ENCODE assay signal across 8 cellular contexts in genomic region chr18:74148543-74149070, GRCh38. TPM values are rescaled to one million over a fixed set of nuclear protein-coding genes. Genes with fewer than 3 reads are reported as not detected.
DNase-seq lines count a peak whose midpoint lies in the region; ATAC-seq and TF ChIP-seq lines count a peak whose summit lies in the region.

No MANE protein-coding gene starts in this region.

- peaks cover 7% of the 10 kb centered on the region; the same call in 1 of the 2 replicates for H3K27me3 ChIP-seq in HUES64 (ENCODE audit: insufficient read depth, low read length)

- H3K27me3 Mint-ChIP-seq in natural killer cell treated with Interleukin-12 subunit alpha and Interleukin-12 subunit beta and Interleukin-15 and Interleukin-18, amount 100 ng/mL, for 72 hours = peaks cover 3 to 5% of the 10 kb centered on the region in 2 donors

- WGBS in HUES64 = under 1% methylated on average over 25 of the region's 25 CpGs

- H3K36me3 Mint-ChIP-seq in natural killer cell treated with Interleukin-12 subunit alpha and Interleukin-12 subunit beta and Interleukin-15 and Interleukin-18, amount 100 ng/mL, for 72 hours = peaks cover 8% of the 10 kb centered on the region

- peak overlapping the region; percentile 98 to 100 for H3K27ac Mint-ChIP-seq in natural killer cell treated with Interleukin-12 subunit alpha and Interleukin-12 subunit beta and Interleukin-15 and Interleukin-18, amount 100 ng/mL, for 72 hours

- H3K4me3 ChIP-seq in AG04449 (ENCODE audit: low read depth, low read length) (peak overlapping the region; percentile 98), HUES64 (ENCODE audit: low read length) (peak overlapping the region; percentile 78), choroid plexus epithelial cell (ENCODE audit: low read depth, low read length) (peak overlapping the region; percentile 86)

- peaks cover 9% of the 10 kb centered on the region; the same call in 1 of the 2 replicates for H3K4me1 ChIP-seq in HUES64 (ENCODE audit: insufficient read depth, low read length)

- H3K9me3 Mint-ChIP-seq in natural killer cell treated with Interleukin-12 subunit alpha and Interleukin-12 subunit beta and Interleukin-15 and Interleukin-18, amount 100 ng/mL, for 72 hours = no peaks in the 10 kb centered on the region

- H3K9ac ChIP-seq in HUES64 (ENCODE audit: low read depth, low read length) = peak overlapping the region; percentile 84

- ATAC-seq in GM19397 (IDR thresholded peaks at IDR 0.05; ENCODE audit: unreplicated experiment) = peak; percentile 8
- no peak for ATAC-seq in natural killer cell treated with Interleukin-12 subunit alpha and Interleukin-12 subunit beta and Interleukin-15 and Interleukin-18, amount 100 ng/mL, for 72 hours

- peaks cover 29 to 46% of the 10 kb centered on the region in 2 donors for H3K4me1 Mint-ChIP-seq in natural killer cell treated with Interleukin-12 subunit alpha and Interleukin-12 subunit beta and Interleukin-15 and Interleukin-18, amount 100 ng/mL, for 72 hours (ENCODE audit: low read depth in 2 of 2)

- H3K27ac ChIP-seq in HUES64 (ENCODE audit: low read depth, low read length) = peak overlapping the region; percentile 14; the same call in 1 of the 2 replicates

- POLR2A ChIA-PET in AG04449 (lab: Yijun Ruan, JAX) = no interaction called here

- CTCF ChIA-PET in AG04449 (lab: Yijun Ruan, JAX) = no interaction called here

- H3K36me3 ChIP-seq in HUES64 (ENCODE audit: insufficient read depth, low read length) = peaks cover 11% of the 10 kb centered on the region

- DNase-seq in AG04449 (ENCODE audit: low read depth, low spot score) (no peak), choroid plexus epithelial cell (ENCODE audit: low read depth) (no peak), NCI-H1436 (lab: John Stamatoyannopoulos, UW) (no peak), NCI-H510A (lab: John Stamatoyannopoulos, UW) (no peak), mucosa of gallbladder (ENCODE audit: low spot score) (no peak)
- no peak for DNase-seq in natural killer cell treated with Interleukin-12 subunit alpha and Interleukin-12 subunit beta and Interleukin-15 and Interleukin-18, amount 100 ng/mL, for 72 hours (ENCODE audit: low spot score)

- H3K4me3 Mint-ChIP-seq in natural killer cell treated with Interleukin-12 subunit alpha and Interleukin-12 subunit beta and Interleukin-15 and Interleukin-18, amount 100 ng/mL, for 72 hours = peak overlapping the region; percentile 97

- H3K9me3 ChIP-seq in HUES64 (ENCODE audit: insufficient read depth, low read depth, low read length) = no peaks in the 10 kb centered on the region

- TF ChIP-seq CTCF in AG04449 (IDR thresholded peaks at IDR 0.05; ENCODE audit: insufficient read depth, low read length, missing control alignments) = no peak
- no peak for TF ChIP-seq CTCF in choroid plexus epithelial cell (conservative IDR thresholded peaks at IDR 0.05; ENCODE audit: low read depth, low read length)

RNA-seq across cellular contexts. Expression of gene TIMM21, which starts 0.3 kb away (rescaled TPM):
- 51.1 TPM for polyA plus RNA-seq in HUES64 (2013, experiment 1 of 2)
- 52.4 TPM for polyA plus RNA-seq in HUES64 (2013, experiment 2 of 2)
- 10 to 100 TPM; 36.3 to 39.3 TPM for total RNA-seq in natural killer cell treated with Interleukin-12 subunit alpha and Interleukin-12 subunit beta and Interleukin-15 and Interleukin-18, amount 100 ng/mL, for 72 hours
- 21.6 TPM for total RNA-seq in mucosa of gallbladder

RNA-seq across cellular contexts. Expression of gene FBXO15, which starts 1.0 kb away (rescaled TPM):
- 1.8 TPM for polyA plus RNA-seq in HUES64 (2013, experiment 1 of 2)
- polyA plus RNA-seq in HUES64 (2013, experiment 2 of 2) = 2.9 TPM
- under 1 TPM in 1 of 2 donors, not detected in 1; 0.90 TPM for total RNA-seq in natural killer cell treated with Interleukin-12 subunit alpha and Interleukin-12 subunit beta and Interleukin-15 and Interleukin-18, amount 100 ng/mL, for 72 hours
- 1.8 TPM for total RNA-seq in mucosa of gallbladder
